In genomic region chr2:67871696-67872320, GRCh38 we compare ENCODE assay signal across 13 cellular contexts.
A peak's percentile ranks its signal among the peaks of the same experiment; 100 is the strongest.
DNase-seq lines count a peak whose midpoint lies in the region; TF ChIP-seq lines count a peak whose summit lies in the region.
"Had no signal": no experiment of that assay in that cellular context is flagged by ENCODE, and none has a peak within 500 bp of the region (broad histone marks: within the 10 kb centered on the region; RNA-seq: fewer than 3 reads in every experiment).

No MANE protein-coding gene starts in this region.

- no peak overlapping the region for H2BK5ac ChIP-seq in trophoblast cell (ENCODE audit: low read depth, low read length, poor library complexity)

- H3K79me1 ChIP-seq in trophoblast cell (ENCODE audit: low read length), result no peaks in the 10 kb centered on the region

- DNase-seq in AG08396 (ENCODE audit: low spot score) (peak; percentile 41), epidermal melanocyte (ENCODE audit: insufficient read length, low spot score) (peak; percentile 40), trophoblast cell (peak; percentile 5 to 54), amniotic stem cell (lab: John Stamatoyannopoulos, UW) (no peak), DMS153 (lab: John Stamatoyannopoulos, UW) (no peak), activated gamma-delta T cell treated with Interleukin-2 at 50 U/mL for 16 hours (no peak), HAP-1 (ENCODE audit: low spot score in 2 of 2) (no peak)
- DNase-seq: activated CD8-positive, alpha-beta memory T cell treated with anti-CD3 and anti-CD28 coated beads, Interleukin-2, amount 10 ng/mL, durations not matched to agents 7 days and 5 days; Kasumi-1; NCI-H748 treated with DMSO at 0.1 percent for 48 hours; sigmoid colon; T-helper 17 cell had no signal

- no peak overlapping the region for H3K14ac ChIP-seq in trophoblast cell (ENCODE audit: low read length)

- H3K9me3 ChIP-seq in trophoblast cell (ENCODE audit: insufficient read depth, low read depth, low read length) (no peaks in the 10 kb centered on the region), HAP-1 (no peaks in the 10 kb centered on the region)
- H3K9me3 ChIP-seq: sigmoid colon had no signal

- no peaks in the 10 kb centered on the region for H3K36me3 ChIP-seq in trophoblast cell (ENCODE audit: control insufficient read depth in 1 of 2, insufficient read depth in 2 of 2, low read length in 2 of 2)
- no peaks in the 10 kb centered on the region for H3K36me3 ChIP-seq in HAP-1 (replicated peaks)
- H3K36me3 ChIP-seq: sigmoid colon had no signal

- no peak overlapping the region for H3K18ac ChIP-seq in trophoblast cell (ENCODE audit: low read length)

- H3K4me3 ChIP-seq in trophoblast cell (ENCODE audit: low read depth, low read length) (no peak overlapping the region), HAP-1 (no peak overlapping the region)
- H3K4me3 ChIP-seq: sigmoid colon had no signal

- peaks cover 0 to 5% of the 10 kb centered on the region in 2 experiments for H3K4me1 ChIP-seq in trophoblast cell (ENCODE audit: control insufficient read depth in 1 of 2, insufficient read depth in 2 of 2, low read length in 2 of 2)
- H3K4me1 ChIP-seq in HAP-1, result no peaks in the 10 kb centered on the region

- TF ChIP-seq RAD21 in Ishikawa (IDR thresholded peaks at IDR 0.05; ENCODE audit: low read depth), result no peak

- no peak overlapping the region for H2BK12ac ChIP-seq in trophoblast cell (ENCODE audit: low read length)

- no peak overlapping the region for H2BK120ac ChIP-seq in trophoblast cell (ENCODE audit: insufficient read depth, low read length, poor library complexity)

- TF ChIP-seq EP300 in Ishikawa (IDR thresholded peaks at IDR 0.05; ENCODE audit: borderline replicate concordance), result peak; percentile 38; the same call in 1 of the 2 replicates

- H2AFZ ChIP-seq in trophoblast cell (ENCODE audit: insufficient read depth, low read length, poor library complexity), result no peak overlapping the region

- no peak overlapping the region for H4K8ac ChIP-seq in trophoblast cell (ENCODE audit: low read depth, low read length)

- no peak overlapping the region for H3K9ac ChIP-seq in trophoblast cell (ENCODE audit: low read length)

- no peak overlapping the region for H3K4me2 ChIP-seq in trophoblast cell (ENCODE audit: low read length)

- no peak overlapping the region for H3K23ac ChIP-seq in trophoblast cell (ENCODE audit: low read length)

- no peak overlapping the region for H3K27ac ChIP-seq in trophoblast cell (ENCODE audit: low read depth, low read length)

- H2AK5ac ChIP-seq in trophoblast cell (ENCODE audit: low read length), result no peak overlapping the region

- no peaks in the 10 kb centered on the region for H3K27me3 ChIP-seq in trophoblast cell (ENCODE audit: insufficient read depth, low read length)
- no peaks in the 10 kb centered on the region for H3K27me3 ChIP-seq in HAP-1 (ENCODE audit: low read depth)
- H3K27me3 ChIP-seq: sigmoid colon had no signal

- no CpG with 5 or more reads among the region's 10 CpGs for WGBS in trophoblast cell (ENCODE audit: extremely low coverage, insufficient coverage, insufficient read length)

- in situ Hi-C loops in HAP-1 (cut with MboI; ENCODE audit: low sequenced_read_pairs), result no loop called here

- no peaks in the 10 kb centered on the region for H3K79me2 ChIP-seq in trophoblast cell (ENCODE audit: control insufficient read depth, insufficient read depth, low read length, poor library complexity)

- no peak overlapping the region for H4K91ac ChIP-seq in trophoblast cell (ENCODE audit: low read depth, low read length)

- H3K4ac ChIP-seq in trophoblast cell (ENCODE audit: low read depth, low read length), result no peak overlapping the region

- H4K12ac ChIP-seq in trophoblast cell (ENCODE audit: low read depth, low read length), result no peak overlapping the region

TF ChIP-seq in Ishikawa, 13 proteins besides CTCF, POLR2A, EP300 and RAD21:
- no peak for TF ChIP-seq REST (IDR thresholded peaks at IDR 0.05; ENCODE audit: low read depth)
- peak; percentile 47; the same call in 1 of the 2 replicates for TF ChIP-seq TEAD4 (IDR thresholded peaks at IDR 0.05)
- TF ChIP-seq ZBTB7A (IDR thresholded peaks at IDR 0.05; ENCODE audit: low read depth), result no peak
- 0 out of 2 replicates have a peak, but pooled peaks have one; percentile 28 for TF ChIP-seq TCF12 (IDR thresholded peaks at IDR 0.05; ENCODE audit: low read depth)
- TF ChIP-seq NFIC (IDR thresholded peaks at IDR 0.05), result 0 out of 2 replicates have a peak, but pooled peaks have one; percentile 15

Comparison
In these comparisons a context has a peak if more than half of its experiments do, and no peak if none do; other contexts are left out.
1. DNase-seq: peak in AG08396 (single experiment), epidermal melanocyte (single experiment) and trophoblast cell (2 of 2); none in amniotic stem cell (single experiment), DMS153 (single experiment), activated gamma-delta T cell treated with Interleukin-2 at 50 U/mL for 16 hours (single experiment) and HAP-1 (0 of 2).